ENCODE assay signal across 9 cellular contexts in the genomic region with DNA sequence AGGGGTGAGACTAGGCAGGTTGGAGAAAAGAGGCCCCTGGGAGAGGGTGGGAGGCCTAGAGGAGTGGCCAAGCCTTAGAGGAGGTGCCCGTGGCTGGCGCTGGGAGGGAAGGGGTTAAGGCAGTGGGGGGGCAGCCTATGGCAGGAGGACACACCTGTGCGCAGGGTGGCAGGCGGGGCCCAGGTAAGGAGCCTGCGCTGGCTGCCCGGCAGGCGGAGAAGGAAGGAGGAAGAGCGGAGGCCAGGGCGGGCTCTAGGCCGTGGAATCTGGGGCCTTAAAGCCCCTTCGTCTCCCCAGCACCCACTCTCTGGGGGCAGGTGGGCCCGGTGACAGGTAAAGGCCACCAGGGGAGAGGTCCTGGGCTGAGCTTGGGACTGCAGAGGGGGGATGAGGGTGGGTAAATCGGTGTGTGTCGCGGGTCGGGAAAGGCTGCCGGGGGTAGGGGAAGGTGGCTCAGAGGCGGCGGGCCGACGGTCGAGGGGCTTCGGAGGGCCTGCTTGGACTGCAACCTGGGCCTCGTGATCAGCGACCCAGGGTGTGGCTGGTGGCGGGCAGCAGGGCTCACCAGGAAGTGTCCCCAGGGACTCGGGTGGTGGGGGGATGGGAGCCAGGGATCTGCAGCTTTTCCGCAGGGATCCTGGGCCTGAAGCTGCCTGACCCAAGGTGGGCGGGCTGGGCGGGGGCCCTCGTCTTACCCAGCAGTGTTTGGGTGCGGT. TPM values are rescaled to one million over a fixed set of nuclear protein-coding genes. Genes with fewer than 3 reads are reported as not detected.
DNase-seq lines count a peak whose midpoint lies in the region; ATAC-seq and TF ChIP-seq lines count a peak whose summit lies in the region.
"Had no signal": no experiment of that assay in that cellular context is flagged by ENCODE, and none has a peak within 500 bp of the region (broad histone marks: within the 10 kb centered on the region; RNA-seq: fewer than 3 reads in every experiment).

No MANE protein-coding gene starts in this region.

- 13 to 20% methylated on average over 27 to 32 of the region's 32 CpGs for WGBS in body of pancreas, 2 donors

- no peaks in the 10 kb centered on the region for H3K27me3 ChIP-seq in CD8-positive, alpha-beta T cell (ENCODE audit: insufficient read depth, low read length)
- no peaks in the 10 kb centered on the region for H3K27me3 ChIP-seq in body of pancreas
- no peaks in the 10 kb centered on the region for H3K27me3 ChIP-seq in mucosa of stomach (ENCODE audit: control insufficient read depth, insufficient read depth, low read length)
- no peaks in the 10 kb centered on the region for H3K27me3 ChIP-seq in MM.1S (replicated peaks; ENCODE audit: insufficient read depth, low read length)
- H3K27me3 ChIP-seq: SJCRH30 had no signal

- H3K27ac ChIP-seq in CD8-positive, alpha-beta T cell (ENCODE audit: low read depth, low read length), result no peak overlapping the region
- H3K27ac ChIP-seq in body of pancreas (peak overlapping the region; percentile 99 to 100 (median 99)), MM.1S (ENCODE audit: low read length) (no peak overlapping the region)

- no peaks in the 10 kb centered on the region for H4K20me1 ChIP-seq in MM.1S (ENCODE audit: insufficient read depth, low read length)

- CTCF ChIA-PET in CD8-positive, alpha-beta T cell (lab: Charles Lee), result interaction anchor here (1.9 to 13.3 kb wide), 6 partner anchors 8 to 145 kb away, joined by 14 to 531 read pairs (median 73); a partner anchor contains a TSS

- peaks cover 63% of the 10 kb centered on the region for H3K36me3 Mint-ChIP-seq in CD8-positive, alpha-beta T cell

- no peaks in the 10 kb centered on the region for H3K9me2 ChIP-seq in MM.1S (replicated peaks; ENCODE audit: insufficient read depth, low read length)

- H3K4me3 ChIP-seq in CD8-positive, alpha-beta T cell (ENCODE audit: low read depth, low read length), result no peak overlapping the region
- H3K4me3 ChIP-seq in body of pancreas (peak overlapping the region; percentile 50 to 92), mucosa of stomach (ENCODE audit: low read length) (peak overlapping the region; percentile 95), MM.1S (ENCODE audit: low read length) (no peak overlapping the region)

- H3K9me3 ChIP-seq in CD8-positive, alpha-beta T cell (ENCODE audit: low read length), result no peaks in the 10 kb centered on the region
- H3K9me3 ChIP-seq in body of pancreas (no peaks in the 10 kb centered on the region), mucosa of stomach (ENCODE audit: control insufficient read depth, low read length) (no peaks in the 10 kb centered on the region), MM.1S (replicated peaks; ENCODE audit: insufficient read depth, low read length) (no peaks in the 10 kb centered on the region)
- H3K9me3 ChIP-seq: SJCRH30 had no signal

- peak overlapping the region; percentile 100 for H3K9ac ChIP-seq in mucosa of stomach (ENCODE audit: low read length)
- H3K9ac ChIP-seq in MM.1S (ENCODE audit: low read length), result no peak overlapping the region

- intact Hi-C loops in CD8-positive, alpha-beta T cell (cut with DNase I, micrococcal nuclease), result loop anchor here in 1 of 2 experiments (5.0 kb wide), 1 partner anchor 511 kb away; a partner anchor contains a TSS
- intact Hi-C loops in body of pancreas (cut with DNase I), result no loop called here

- H3K27ac Mint-ChIP-seq in CD8-positive, alpha-beta T cell, result peak overlapping the region; percentile 45

- no peak overlapping the region for H3K4me2 ChIP-seq in MM.1S (ENCODE audit: low read depth, low read length)

- H3K36me3 ChIP-seq in CD8-positive, alpha-beta T cell (ENCODE audit: insufficient read depth, low read length), result peaks cover 45% of the 10 kb centered on the region
- peaks cover 0 to 2% of the 10 kb centered on the region in 2 donors for H3K36me3 ChIP-seq in body of pancreas (replicated peaks in 1 of 2; ENCODE audit: insufficient read depth in 1 of 2, low read depth in 2 of 2)
- peaks cover 19% of the 10 kb centered on the region for H3K36me3 ChIP-seq in mucosa of stomach (ENCODE audit: control insufficient read depth, insufficient read depth, low read length)
- H3K36me3 ChIP-seq in MM.1S (replicated peaks; ENCODE audit: insufficient read depth, low read length), result peaks cover 11% of the 10 kb centered on the region

- POLR2A ChIA-PET in CD8-positive, alpha-beta T cell (lab: Charles Lee), result interaction anchor here (0.9 to 13.4 kb wide), 4 partner anchors 16 to 145 kb away, joined by 3 to 642 read pairs (median 34); a partner anchor contains a TSS

- peaks cover 45% of the 10 kb centered on the region for H3K79me2 ChIP-seq in MM.1S (ENCODE audit: low read length)

- H3K27me3 Mint-ChIP-seq in CD8-positive, alpha-beta T cell (ENCODE audit: low read depth), result no peaks in the 10 kb centered on the region

- H2AFZ ChIP-seq in MM.1S (ENCODE audit: low read length), result no peak overlapping the region

- TF ChIP-seq POLR2A in body of pancreas (IDR thresholded peaks at IDR 0.05), result peak; percentile 98 to 100 (median 99)

- ATAC-seq in CD8-positive, alpha-beta T cell, result no peak
- ATAC-seq in body of pancreas, result peak; percentile 80
- ATAC-seq in GM18867 (IDR thresholded peaks at IDR 0.05; ENCODE audit: unreplicated experiment), result no peak

- H3K4me1 ChIP-seq in CD8-positive, alpha-beta T cell (ENCODE audit: insufficient read depth, low read length), result peaks cover 58% of the 10 kb centered on the region
- peaks cover 67% of the 10 kb centered on the region for H3K4me1 ChIP-seq in body of pancreas
- peaks cover 58% of the 10 kb centered on the region for H3K4me1 ChIP-seq in mucosa of stomach (ENCODE audit: control insufficient read depth, insufficient read depth, low read length)
- peaks cover 52% of the 10 kb centered on the region for H3K4me1 ChIP-seq in MM.1S (ENCODE audit: low read length)

- no peak overlapping the region for H3K4me3 Mint-ChIP-seq in CD8-positive, alpha-beta T cell

- no peaks in the 10 kb centered on the region for H3K9me3 Mint-ChIP-seq in CD8-positive, alpha-beta T cell

- H3K4me1 Mint-ChIP-seq in CD8-positive, alpha-beta T cell (ENCODE audit: low read depth), result peaks cover 57% of the 10 kb centered on the region

- peak in 1 of 7 experiments; percentile 48 for DNase-seq in CD8-positive, alpha-beta T cell
- DNase-seq in NCI-H1417 (lab: John Stamatoyannopoulos, UW) (peak; percentile 87 to 94 (median 93)), body of pancreas (peak; percentile 96 to 97 (median 96)), glomerular visceral epithelial cell (ENCODE audit: extremely low spot score) (no peak), MM.1S (no peak), SKM-1 (lab: John Stamatoyannopoulos, UW; ENCODE audit: unreplicated experiment) (no peak)
- DNase-seq: SJCRH30 had no signal

- peaks cover 77% of the 10 kb centered on the region for H3F3A ChIP-seq in MM.1S (ENCODE audit: insufficient read depth, low read length)

- TF ChIP-seq CTCF in CD8-positive, alpha-beta T cell (IDR thresholded peaks at IDR 0.05), result no peak
- peak in 4 of 7 experiments; percentile 53 to 76 (median 60) for TF ChIP-seq CTCF in body of pancreas (IDR thresholded peaks at IDR 0.05)
- no peak for TF ChIP-seq CTCF in MM.1S (IDR thresholded peaks at IDR 0.05; ENCODE audit: low read length)

RNA-seq across cellular contexts. Expression of a gene that starts 7.3 kb away (rescaled TPM):
- total RNA-seq in CD8-positive, alpha-beta T cell, result 100 to 1,000 TPM; 145 to 148 TPM
- total RNA-seq in body of pancreas, result 100 to 1,000 TPM in 1 of 2 donors, 10 to 100 TPM in 1; 83.4 to 125 TPM

RNA-seq across cellular contexts. Expression of a gene that starts 7.5 kb away (rescaled TPM):
- total RNA-seq in CD8-positive, alpha-beta T cell, result 10 to 100 TPM; 42.8 to 43.2 TPM
- total RNA-seq in body of pancreas, result 10 to 100 TPM in 1 of 2 donors, 1 to 10 TPM in 1; 8.3 to 15.5 TPM

RNA-seq across cellular contexts. Expression of a gene that starts 12.0 kb away (rescaled TPM):
- 10 to 100 TPM; 63.2 to 63.9 TPM for total RNA-seq in CD8-positive, alpha-beta T cell
- total RNA-seq in body of pancreas, result 10 to 100 TPM; 18.4 to 19.4 TPM

RNA-seq across cellular contexts. Expression of a gene that starts 19.4 kb away (rescaled TPM):
- total RNA-seq in CD8-positive, alpha-beta T cell, result 100 to 1,000 TPM; 328 to 356 TPM
- total RNA-seq in body of pancreas, result 100 to 1,000 TPM; 219 to 302 TPM

RNA-seq across cellular contexts. Expression of a gene that starts 19.6 kb away (rescaled TPM):
- not detected for total RNA-seq in CD8-positive, alpha-beta T cell
- not detected for total RNA-seq in body of pancreas
- total RNA-seq: SJCRH30 had no signal

Comparison
In these comparisons a context has a peak if more than half of its experiments do, and no peak if none do; other contexts are left out.
1. DNase-seq: peak in NCI-H1417 (3 of 3) and body of pancreas (4 of 4); none in glomerular visceral epithelial cell (single experiment), MM.1S (single experiment) and SKM-1 (single experiment).
2. H3K27ac ChIP-seq: peak in body of pancreas (4 of 4); none in CD8-positive, alpha-beta T cell (single experiment) and MM.1S (single experiment).
3. H3K4me3 ChIP-seq: peak in body of pancreas (2 of 2) and mucosa of stomach (single experiment); none in CD8-positive, alpha-beta T cell (single experiment) and MM.1S (single experiment).
4. CTCF ChIP-seq: peak in body of pancreas (4 of 7); none in CD8-positive, alpha-beta T cell (single experiment) and MM.1S (single experiment).